22 cellular contexts compared by ENCODE assay signal in genomic region chr16:13150181-13150885, GRCh38.
DNase-seq lines count a peak whose midpoint lies in the region; ATAC-seq, FAIRE-seq and TF ChIP-seq lines count a peak whose summit lies in the region.
"Had no signal": no experiment of that assay in that cellular context is flagged by ENCODE, and none has a peak within 500 bp of the region (broad histone marks: within the 10 kb centered on the region; RNA-seq: fewer than 3 reads in every experiment).

No MANE protein-coding gene starts in this region.

- H3K79me2 ChIP-seq in HepG2 (ENCODE audit: insufficient read depth, low read length): no peaks in the 10 kb centered on the region

- H3K27ac ChIP-seq in HepG2 (ENCODE audit: extremely low read length, insufficient read depth, low read length) (no peak overlapping the region), right lobe of liver (no peak overlapping the region), pancreas (no peak overlapping the region)
- H3K27ac ChIP-seq: BLaER1 treated with 17β-estradiol and CSF1 and Interleukin-3, amounts not matched to agents 10 nM and 100 nM; Peyer's patch had no signal

- H3K36me3 ChIP-seq in HepG2 (replicated peaks in 1 of 2; ENCODE audit: control insufficient read depth in 1 of 2, insufficient read depth in 2 of 2, low read length in 2 of 2) (no peaks in the 10 kb centered on the region), right lobe of liver (no peaks in the 10 kb centered on the region), bronchial epithelial cell (ENCODE audit: control insufficient read depth, insufficient read depth, low read length) (no peaks in the 10 kb centered on the region), pancreas (no peaks in the 10 kb centered on the region)
- H3K36me3 ChIP-seq: BLaER1 treated with 17β-estradiol and CSF1 and Interleukin-3, amounts not matched to agents 10 nM and 100 nM; MG63; Peyer's patch had no signal

- TF ChIP-seq EP300 in HepG2 (IDR thresholded peaks at IDR 0.05; ENCODE audit: low read depth in 2 of 2, low read length in 2 of 2) (no peak), HepG2 (CRISPR knock-in tag; IDR thresholded peaks at IDR 0.05; ENCODE audit: borderline replicate concordance) (no peak)

- CTCF ChIA-PET in HepG2 (lab: Yijun Ruan, JAX; ENCODE audit: low intra/inter-chr PET ratio, low total read pairs): no interaction called here

- BruUV-seq in HepG2 (replicated peaks; lab: Mats Ljungman, UMichigan): no TSS peak

- no peak overlapping the region for H3K4me2 ChIP-seq in HepG2 (ENCODE audit: low read depth, low read length)
- H3K4me2 ChIP-seq: BLaER1 treated with 17β-estradiol and CSF1 and Interleukin-3, amounts not matched to agents 10 nM and 100 nM had no signal

- H3K4me3 ChIP-seq in HepG2 (replicated peaks in 1 of 3; ENCODE audit: insufficient read depth in 1 of 3, low read depth in 2 of 3, low read length in 3 of 3): no peak overlapping the region
- no peak overlapping the region for H3K4me3 ChIP-seq in right lobe of liver
- H3K4me3 ChIP-seq in bronchial epithelial cell (ENCODE audit: low read depth, low read length): no peak overlapping the region
- no peak overlapping the region for H3K4me3 ChIP-seq in pancreas
- H3K4me3 ChIP-seq: BLaER1 treated with 17β-estradiol and CSF1 and Interleukin-3, amounts not matched to agents 10 nM and 100 nM; K562; MG63; Peyer's patch had no signal

- DNase-seq in HepG2 (ENCODE audit: low spot score) (no peak), right lobe of liver (no peak), NCI-H2029 treated with DMSO at 0.1 percent for 48 hours (lab: John Stamatoyannopoulos, UW) (peak; percentile 82), bronchial epithelial cell (ENCODE audit: low read depth) (no peak), urothelium cell line (ENCODE audit: low spot score) (no peak), pancreas (no peak)
- no peak for DNase-seq in stimulated activated CD4-positive, alpha-beta T cell treated with anti-CD3 and anti-CD28 coated beads, Interleukin-4, amount 100 ng/mL, for 4 hours
- DNase-seq: Caco-2; CD4-positive, alpha-beta memory T cell; DMS 273 treated with DMSO at 0.1 percent for 48 hours; MG63; NCI-H1417; NCI-H1694 treated with DMSO at 0.1 percent for 48 hours; NCI-H2171 treated with DMSO at 0.1 percent for 48 hours; NCI-H524; NCI-H774; Peyer's patch; T-cell had no signal

- in situ Hi-C loops in HepG2 (cut with HindIII; ENCODE audit: extremely low pct_ligation_motif_present, low pct_unique_long_range_greater_than_20kb): no loop called here

- TF ChIP-seq CTCF in HepG2 (CRISPR knock-in tag; IDR thresholded peaks at IDR 0.05) (no peak), right lobe of liver (IDR thresholded peaks at IDR 0.05) (no peak), bronchial epithelial cell (IDR thresholded peaks at IDR 0.05; ENCODE audit: insufficient read depth, low read length, severe bottlenecking) (no peak), pancreas (IDR thresholded peaks at IDR 0.05) (no peak)

- POLR2A ChIA-PET in HepG2 (lab: Yijun Ruan, JAX): no interaction called here

- TF ChIP-seq POLR2A in HepG2 (IDR thresholded peaks at IDR 0.05; ENCODE audit: insufficient read depth in 1 of 2, low read depth in 2 of 2, low read length in 2 of 2) (no peak), right lobe of liver (IDR thresholded peaks at IDR 0.05) (no peak)

- no peak overlapping the region for H3K9ac ChIP-seq in HepG2 (ENCODE audit: insufficient read depth, low read depth, low read length)
- H3K9ac ChIP-seq: BLaER1 treated with 17β-estradiol and CSF1 and Interleukin-3, amounts not matched to agents 10 nM and 100 nM had no signal

- no peak for ATAC-seq in HepG2
- no peak for ATAC-seq in right lobe of liver
- no peak for ATAC-seq in esophagus mucosa
- ATAC-seq in pancreas: no peak
- ATAC-seq: K562, SK-N-SH treated with all-trans-retinoic acid at 6 μM for 48 hours, T-cell had no signal

- H2AFZ ChIP-seq in HepG2 (ENCODE audit: low read length): no peak overlapping the region

- intact Hi-C loops in HepG2 (cut with micrococcal nuclease; ENCODE audit: unreplicated experiment) (no loop called here), right lobe of liver (cut with DNase I) (no loop called here), pancreas (cut with DNase I) (no loop called here)

- H3K9me3 ChIP-seq in HepG2 (ENCODE audit: low read length): no peaks in the 10 kb centered on the region
- no peaks in the 10 kb centered on the region for H3K9me3 ChIP-seq in right lobe of liver
- H3K9me3 ChIP-seq in pancreas: no peaks in the 10 kb centered on the region
- H3K9me3 ChIP-seq: BLaER1 treated with 17β-estradiol and CSF1 and Interleukin-3, amounts not matched to agents 10 nM and 100 nM; Caco-2; MG63 had no signal

- H3K4me1 ChIP-seq in HepG2 (ENCODE audit: insufficient read depth, low read length) (no peaks in the 10 kb centered on the region), right lobe of liver (no peaks in the 10 kb centered on the region), pancreas (no peaks in the 10 kb centered on the region)
- H3K4me1 ChIP-seq: BLaER1 treated with 17β-estradiol and CSF1 and Interleukin-3, amounts not matched to agents 10 nM and 100 nM; Caco-2; Peyer's patch had no signal

- H3K27me3 ChIP-seq in HepG2 (ENCODE audit: control insufficient read depth in 1 of 2, insufficient read depth in 2 of 2, low read length in 2 of 2): no peaks in the 10 kb centered on the region
- H3K27me3 ChIP-seq in right lobe of liver: no peaks in the 10 kb centered on the region
- no peaks in the 10 kb centered on the region for H3K27me3 ChIP-seq in bronchial epithelial cell (ENCODE audit: control insufficient read depth, insufficient read depth, low read length)
- no peaks in the 10 kb centered on the region for H3K27me3 ChIP-seq in pancreas
- H3K27me3 ChIP-seq: BLaER1 treated with 17β-estradiol and CSF1 and Interleukin-3, amounts not matched to agents 10 nM and 100 nM; MG63; Peyer's patch had no signal

- 17% methylated on average over 4 of the region's 4 CpGs for WGBS in HepG2 (ENCODE audit: low lambda C conversion rate)
- WGBS in right lobe of liver (ENCODE audit: insufficient coverage, low coverage, low lambda C conversion rate, missing lambda C conversion rate): 60% methylated on average over 4 of the region's 4 CpGs
- WGBS in pancreas, 2 donors: 57 to 62% methylated on average over 4 of the region's 4 CpGs

- H4K20me1 ChIP-seq in HepG2 (ENCODE audit: insufficient read depth, low read length): no peaks in the 10 kb centered on the region
- H4K20me1 ChIP-seq: BLaER1 treated with 17β-estradiol and CSF1 and Interleukin-3, amounts not matched to agents 10 nM and 100 nM had no signal

- no peak for FAIRE-seq in HepG2 (lab: Jason Lieb, UNC)
- peak; percentile 77 for FAIRE-seq in bronchial epithelial cell (lab: Jason Lieb, UNC)
- peak; percentile 23 for FAIRE-seq in urothelium cell line (lab: Jason Lieb, UNC)
- no peak for FAIRE-seq in pancreas (lab: Jason Lieb, UNC)
- FAIRE-seq: K562 had no signal

- TF ChIP-seq RAD21 in HepG2 (CRISPR knock-in tag; IDR thresholded peaks at IDR 0.05): no peak

TF ChIP-seq in HepG2, 621 proteins besides CTCF, POLR2A, EP300 and RAD21:
- TF ChIP-seq HBP1 (CRISPR knock-in tag; IDR thresholded peaks at IDR 0.05; ENCODE audit: low read depth): no peak
- TF ChIP-seq TBX3 (IDR thresholded peaks at IDR 0.05; ENCODE audit: borderline replicate concordance): 0 out of 2 replicates have a peak, but pooled peaks have one; percentile 19
